19 cellular contexts compared by ENCODE assay signal in the genomic region with DNA sequence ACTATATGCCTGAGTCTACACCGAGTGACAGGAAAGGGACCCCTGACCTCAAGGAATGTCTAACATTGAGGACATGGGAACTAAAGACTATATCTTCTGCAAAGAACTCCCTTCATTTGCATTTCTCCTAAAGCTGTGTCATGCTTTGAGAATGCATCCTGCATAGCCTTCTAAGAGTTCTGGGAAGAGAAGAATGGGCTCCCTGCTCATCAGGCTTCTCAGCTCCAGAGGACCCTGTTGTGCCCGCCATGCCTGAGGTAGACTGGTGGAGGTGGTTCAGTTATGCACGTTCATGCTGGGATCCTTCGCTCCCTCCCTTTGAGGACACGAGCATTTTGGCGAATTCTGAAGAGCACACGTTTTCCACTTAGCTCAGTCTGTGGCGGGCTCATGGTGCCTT.
A peak's percentile ranks its signal among the peaks of the same experiment; 100 is the strongest.
DNase-seq lines count a peak whose midpoint lies in the region; ATAC-seq and TF ChIP-seq lines count a peak whose summit lies in the region.
"Had no signal": no experiment of that assay in that cellular context is flagged by ENCODE, and none has a peak within 500 bp of the region (broad histone marks: within the 10 kb centered on the region; RNA-seq: fewer than 3 reads in every experiment).

No MANE protein-coding gene starts in this region.

- intact Hi-C loops in spleen (cut with DNase I; ENCODE audit: low total_unique reads) = no loop called here

- no peak overlapping the region for H3K4me3 Mint-ChIP-seq in chondrocyte (ENCODE audit: unreplicated experiment)
- H3K4me3 Mint-ChIP-seq: CD4-positive, alpha-beta T cell; H9 had no signal

- no peak for ATAC-seq in GM18502 (IDR thresholded peaks at IDR 0.05; ENCODE audit: poor library complexity, unreplicated experiment)
- ATAC-seq: A549 had no signal

- WGBS in spleen, 5 donors = 75 to 91% (median 82%) methylated on average over 8 of the region's 8 CpGs

- peaks cover 0 to 31% (median 0%) of the 10 kb centered on the region in 7 donors for H3K27me3 ChIP-seq in spleen (replicated peaks in 1 of 7)

- peak; percentile 39 for DNase-seq in activated effector memory CD4-positive, alpha-beta T cell treated with anti-CD3 and anti-CD28 coated beads, Interleukin-2, amount 50 U/mL, for 16 hours
- no peak for DNase-seq in activated effector memory CD4-positive, alpha-beta T cell treated with Interleukin-2 at 50 U/mL for 16 hours
- DNase-seq in chondrocyte (ENCODE audit: low spot score) (peak; percentile 49), kidney tubule cell (ENCODE audit: low spot score) (peak; percentile 12), spleen (peak; percentile 31), DMS114 treated with DMSO at 0.1 percent for 48 hours (lab: John Stamatoyannopoulos, UW; ENCODE audit: unreplicated experiment) (no peak), cortex of kidney (lab: John Stamatoyannopoulos, UW) (no peak)
- DNase-seq: AML-193; Caco-2; CD4-positive, alpha-beta T cell; DMS153; DMS79 treated with DMSO at 0.1 percent for 48 hours; GOT3; H9; IMR-90 had no signal

- H3K27ac ChIP-seq in spleen = no peak overlapping the region
- H3K27ac ChIP-seq: 22Rv1, A549, C4-2B had no signal

- no peak for TF ChIP-seq POLR2A in spleen (IDR thresholded peaks at IDR 0.05)

- no peaks in the 10 kb centered on the region for H3K36me3 ChIP-seq in spleen

- peaks cover 33% of the 10 kb centered on the region for H3K27me3 Mint-ChIP-seq in chondrocyte (ENCODE audit: low read depth)

- no peaks in the 10 kb centered on the region for H3K4me1 Mint-ChIP-seq in chondrocyte (ENCODE audit: low read depth)

- H3K4me3 ChIP-seq in spleen = no peak overlapping the region
- H3K4me3 ChIP-seq: A549 had no signal

- peaks cover 5% of the 10 kb centered on the region for H3K9me3 Mint-ChIP-seq in chondrocyte (ENCODE audit: low read depth)
- H3K9me3 Mint-ChIP-seq: CD4-positive, alpha-beta T cell had no signal

- H3K27ac Mint-ChIP-seq in chondrocyte (ENCODE audit: unreplicated experiment) = no peak overlapping the region
- H3K27ac Mint-ChIP-seq: CD4-positive, alpha-beta T cell had no signal

- no peaks in the 10 kb centered on the region for H3K36me3 Mint-ChIP-seq in chondrocyte (ENCODE audit: low read depth)

- no peaks in the 10 kb centered on the region for H3K4me1 ChIP-seq in spleen
- H3K4me1 ChIP-seq: A549, Caco-2 had no signal

- no peak for TF ChIP-seq CTCF in chondrocyte (IDR thresholded peaks at IDR 0.05)
- TF ChIP-seq CTCF in spleen (IDR thresholded peaks at IDR 0.05 in 8 of 11, conservative IDR thresholded peaks at IDR 0.05 in 3 of 11) = no peak

- H3K9me3 ChIP-seq in spleen = no peaks in the 10 kb centered on the region
- H3K9me3 ChIP-seq: A549, Caco-2 had no signal

Comparison
In these comparisons a context has a peak if more than half of its experiments do, and no peak if none do; other contexts are left out.
1. DNase-seq: peak in activated effector memory CD4-positive, alpha-beta T cell treated with anti-CD3 and anti-CD28 coated beads, Interleukin-2, amount 50 U/mL, for 16 hours (single experiment), chondrocyte (single experiment), kidney tubule cell (single experiment) and spleen (single experiment); none in activated effector memory CD4-positive, alpha-beta T cell treated with Interleukin-2 at 50 U/mL for 16 hours (single experiment), DMS114 treated with DMSO at 0.1 percent for 48 hours (single experiment) and cortex of kidney (single experiment).